ENCODE assay signal across 11 cellular contexts in genomic region chr10:66836057-66836456, GRCh38.
DNase-seq lines count a peak whose midpoint lies in the region; ATAC-seq and TF ChIP-seq lines count a peak whose summit lies in the region.
"Had no signal": no experiment of that assay in that cellular context is flagged by ENCODE, and none has a peak within 500 bp of the region (broad histone marks: within the 10 kb centered on the region; RNA-seq: fewer than 3 reads in every experiment).

No MANE protein-coding gene starts in this region.

- DNase-seq in RKO (ENCODE audit: low spot score): peak; percentile 23
- peak; percentile 52 for DNase-seq in fibroblast of the aortic adventitia (ENCODE audit: low read depth)
- DNase-seq in stromal cell of bone marrow (ENCODE audit: low read depth): peak; percentile 31
- DNase-seq in H7: no peak
- no peak for DNase-seq in AG08396 (ENCODE audit: low spot score)
- no peak for DNase-seq in activated CD8-positive, alpha-beta T cell treated with anti-CD3 and anti-CD28 coated beads, Interleukin-2, amount 10 ng/mL, durations not matched to agents 7 days and 5 days
- DNase-seq: DND-41, NCI-H1092 treated with DMSO at 0.1 percent for 48 hours, thyroid gland had no signal

- H3K27ac Mint-ChIP-seq in activated CD8-positive, alpha-beta T cell treated with anti-CD3 and anti-CD28 coated beads, Interleukin-2, amount 10 ng/mL, durations not matched to agents 7 days and 5 days: no peak overlapping the region

- H3K36me3 ChIP-seq in H7 (replicated peaks; ENCODE audit: control insufficient read depth, insufficient read depth, low read length): no peaks in the 10 kb centered on the region
- H3K36me3 ChIP-seq: thyroid gland had no signal

- no peak overlapping the region for H3K4me3 Mint-ChIP-seq in activated CD8-positive, alpha-beta T cell treated with anti-CD3 and anti-CD28 coated beads, Interleukin-2, amount 10 ng/mL, durations not matched to agents 7 days and 5 days

- no peaks in the 10 kb centered on the region for H3K9me3 Mint-ChIP-seq in activated CD8-positive, alpha-beta T cell treated with anti-CD3 and anti-CD28 coated beads, Interleukin-2, amount 10 ng/mL, durations not matched to agents 7 days and 5 days (ENCODE audit: insufficient read depth)

- peak; percentile 62 for ATAC-seq in GM21423 (IDR thresholded peaks at IDR 0.05; ENCODE audit: unreplicated experiment)
- ATAC-seq in activated CD8-positive, alpha-beta T cell treated with anti-CD3 and anti-CD28 coated beads, Interleukin-2, amount 10 ng/mL, durations not matched to agents 7 days and 5 days: no peak
- ATAC-seq: left lobe of liver had no signal

- CTCF ChIA-PET in activated CD8-positive, alpha-beta T cell treated with anti-CD3 and anti-CD28 coated beads, Interleukin-2, amount 10 ng/mL, durations not matched to agents 7 days and 5 days (lab: Charles Lee): no interaction called here

- H3K27me3 Mint-ChIP-seq in activated CD8-positive, alpha-beta T cell treated with anti-CD3 and anti-CD28 coated beads, Interleukin-2, amount 10 ng/mL, durations not matched to agents 7 days and 5 days (ENCODE audit: low read depth): no peaks in the 10 kb centered on the region

- no peaks in the 10 kb centered on the region for H3K36me3 Mint-ChIP-seq in activated CD8-positive, alpha-beta T cell treated with anti-CD3 and anti-CD28 coated beads, Interleukin-2, amount 10 ng/mL, durations not matched to agents 7 days and 5 days (ENCODE audit: low read depth)

- H3K4me3 ChIP-seq in fibroblast of the aortic adventitia (ENCODE audit: low read depth, low read length): no peak overlapping the region
- H3K4me3 ChIP-seq in H7 (ENCODE audit: insufficient read depth, low read depth, low read length): no peak overlapping the region
- H3K4me3 ChIP-seq: thyroid gland had no signal

- no peaks in the 10 kb centered on the region for H3K4me1 Mint-ChIP-seq in activated CD8-positive, alpha-beta T cell treated with anti-CD3 and anti-CD28 coated beads, Interleukin-2, amount 10 ng/mL, durations not matched to agents 7 days and 5 days (ENCODE audit: low read depth)

- POLR2A ChIA-PET in activated CD8-positive, alpha-beta T cell treated with anti-CD3 and anti-CD28 coated beads, Interleukin-2, amount 10 ng/mL, durations not matched to agents 7 days and 5 days (lab: Charles Lee): no interaction called here

- no peak for TF ChIP-seq CTCF in fibroblast of the aortic adventitia (IDR thresholded peaks at IDR 0.05; ENCODE audit: insufficient read depth, low read length)

- H3K27me3 ChIP-seq in H7 (ENCODE audit: control insufficient read depth, insufficient read depth, low read length): no peaks in the 10 kb centered on the region
- H3K27me3 ChIP-seq: thyroid gland had no signal

Comparison
In these comparisons a context has a peak if more than half of its experiments do, and no peak if none do; other contexts are left out.
1. DNase-seq: peak in RKO (single experiment), fibroblast of the aortic adventitia (single experiment) and stromal cell of bone marrow (single experiment); none in H7 (single experiment), AG08396 (single experiment) and activated CD8-positive, alpha-beta T cell treated with anti-CD3 and anti-CD28 coated beads, Interleukin-2, amount 10 ng/mL, durations not matched to agents 7 days and 5 days (single experiment).